Comparison of ENCODE assay signal across 8 cellular contexts in the genomic region with DNA sequence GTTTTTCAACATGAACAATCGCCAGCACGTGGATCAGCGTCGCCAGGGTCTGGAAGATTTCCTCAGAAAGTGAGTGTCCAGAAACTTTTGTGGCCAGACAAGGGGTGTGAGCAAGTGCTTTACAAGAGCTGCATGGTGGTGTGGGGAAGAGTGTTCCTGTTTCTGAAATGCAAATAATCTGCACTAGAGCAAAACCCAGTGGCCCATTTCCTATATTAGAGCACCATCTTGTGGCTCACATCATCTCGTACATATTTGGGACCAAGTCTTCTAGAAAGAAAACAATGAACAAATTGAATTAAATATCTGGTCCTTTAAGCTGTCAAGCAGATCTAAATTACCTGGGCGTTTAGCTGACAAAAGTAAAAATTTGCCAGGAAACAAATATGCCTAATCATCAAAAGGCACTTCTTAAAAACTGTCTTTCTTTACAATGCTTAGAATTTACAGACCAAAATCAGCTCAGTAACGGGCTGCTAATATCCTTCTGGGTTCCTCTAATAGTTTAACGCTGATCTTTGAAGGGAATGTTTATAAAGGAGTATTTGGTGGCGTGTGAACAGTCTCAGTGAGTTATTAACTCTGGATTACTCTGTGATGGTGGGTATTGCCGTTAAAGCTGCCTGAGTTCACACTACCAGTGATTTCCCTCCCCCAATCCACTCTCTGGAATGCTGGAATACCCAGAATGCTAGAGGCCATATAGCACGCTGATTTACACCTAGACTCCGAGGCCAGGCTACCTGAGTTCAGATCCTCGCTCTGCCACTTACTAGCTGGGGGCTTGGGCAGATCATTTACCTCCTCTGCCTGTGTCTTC.
A peak's percentile ranks its signal among the peaks of the same experiment; 100 is the strongest.
DNase-seq lines count a peak whose midpoint lies in the region; ATAC-seq, FAIRE-seq and TF ChIP-seq lines count a peak whose summit lies in the region.

No MANE protein-coding gene starts in this region.

- peak; percentile 83 for ATAC-seq in GM19455 (IDR thresholded peaks at IDR 0.05; ENCODE audit: unreplicated experiment)
- ATAC-seq in HG03521 (IDR thresholded peaks at IDR 0.05; ENCODE audit: unreplicated experiment): peak; percentile 77
- peak; percentile 94 for ATAC-seq in mucosa of descending colon

- TF ChIP-seq CTCF in mucosa of descending colon (IDR thresholded peaks at IDR 0.05): peak; percentile 19
- peak; percentile 57 to 84 (median 67) for TF ChIP-seq CTCF in tibial nerve (IDR thresholded peaks at IDR 0.05)

- peak; percentile 62 for DNase-seq in D341Med (ENCODE audit: low spot score)
- peak; percentile 86 for DNase-seq in NCI-H69 (lab: John Stamatoyannopoulos, UW)
- peak; percentile 37 for DNase-seq in activated CD4-positive, alpha-beta T cell treated with anti-CD3 and anti-CD28 coated beads, Interleukin-2, amount 50 U/mL, for 1 hour
- DNase-seq in mucosa of descending colon: peak in 2 of 3 donors; percentile 36 to 79
- peak in 1 of 2 donors; percentile 74 for DNase-seq in tibial nerve (ENCODE audit: low spot score in 2 of 2)

- TF ChIP-seq EP300 in tibial nerve (IDR thresholded peaks at IDR 0.05): no peak

- intact Hi-C loops in mucosa of descending colon (cut with DNase I, micrococcal nuclease): loop anchor here (5.0 to 10.0 kb wide), 4 partner anchors 270 to 797 kb away; no protein-coding TSS in a partner anchor

- TF ChIP-seq POLR2A in tibial nerve (IDR thresholded peaks at IDR 0.05): no peak

- no peak overlapping the region for H3K27ac ChIP-seq in tibial nerve

- H3K36me3 ChIP-seq in mucosa of descending colon (ENCODE audit: low read depth): no peaks in the 10 kb centered on the region
- no peaks in the 10 kb centered on the region for H3K36me3 ChIP-seq in tibial nerve

- H3K27me3 ChIP-seq in tibial nerve: peaks cover 0 to 36% of the 10 kb centered on the region in 2 donors

- H3K9me3 ChIP-seq in mucosa of descending colon (no peaks in the 10 kb centered on the region), tibial nerve (no peaks in the 10 kb centered on the region)

- 28 to 33% methylated on average over 13 of the region's 13 CpGs for WGBS in tibial nerve, 2 donors

- no peak overlapping the region for H3K4me3 ChIP-seq in mucosa of descending colon
- no peak overlapping the region for H3K4me3 ChIP-seq in tibial nerve

- no peaks in the 10 kb centered on the region for H3K4me1 ChIP-seq in mucosa of descending colon (ENCODE audit: low read depth)
- H3K4me1 ChIP-seq in tibial nerve: no peaks in the 10 kb centered on the region

- FAIRE-seq in endometrium (lab: Jason Lieb, UNC): peak; percentile 92
